Comparison of ENCODE assay signal across 8 cellular contexts in genomic region chr12:100127766-100128508, GRCh38. TPM values are rescaled to one million over a fixed set of nuclear protein-coding genes. Genes with fewer than 3 reads are reported as not detected.
DNase-seq lines count a peak whose midpoint lies in the region; ATAC-seq, FAIRE-seq and TF ChIP-seq lines count a peak whose summit lies in the region.

No MANE protein-coding gene starts in this region.

- H3K36me3 ChIP-seq in GM12878 (ENCODE audit: control insufficient read depth in 2 of 2, insufficient read depth in 2 of 2, low read length in 1 of 2) (no peaks in the 10 kb centered on the region), lung (ENCODE audit: control insufficient read depth in 2 of 2, insufficient read depth in 2 of 2, low read length in 2 of 2) (no peaks in the 10 kb centered on the region), tibial artery (no peaks in the 10 kb centered on the region)

- SMC1A ChIA-PET in GM12878 (lab: Charles Lee; ENCODE audit: uncharacterized antibody, unreplicated experiment), result interaction anchor here (1.8 to 2.0 kb wide), 2 partner anchors 8 to 10 kb away, joined by 4 read pairs; no protein-coding TSS in a partner anchor

- TF ChIP-seq POLR2A in GM12878 (IDR thresholded peaks at IDR 0.05; ENCODE audit: low read depth, low read length), result no peak

- BruUV-seq in GM12878 (replicated peaks; lab: Mats Ljungman, UMichigan), result no TSS peak

- H3K9me3 ChIP-seq in GM12878 (replicated peaks; ENCODE audit: control insufficient read depth, insufficient read depth, low read length), result peaks cover 3% of the 10 kb centered on the region; the same call in 2 of the 3 replicates
- H3K9me3 ChIP-seq in lung (ENCODE audit: control insufficient read depth in 2 of 2, insufficient read depth in 1 of 2, low read length in 1 of 2), result no peaks in the 10 kb centered on the region
- no peaks in the 10 kb centered on the region for H3K9me3 ChIP-seq in tibial artery

- TF ChIP-seq RAD21 in GM12878 (IDR thresholded peaks at IDR 0.05; ENCODE audit: insufficient read depth, low read depth, low read length), result no peak

- DNase-seq in AG20443 (ENCODE audit: low spot score) (peak; percentile 42), KG1 (lab: John Stamatoyannopoulos, UW) (peak; percentile 15), GM12878 (ENCODE audit: low read depth, low spot score) (no peak), lung (ENCODE audit: low spot score) (no peak), middle frontal gyrus (ENCODE audit: extremely low spot score, low spot score) (no peak), superior temporal gyrus (ENCODE audit: extremely low spot score) (no peak), tibial artery (no peak)

- H4K20me1 ChIP-seq in GM12878 (ENCODE audit: control insufficient read depth, insufficient read depth), result no peaks in the 10 kb centered on the region

- CTCF ChIA-PET in GM12878 (lab: Yijun Ruan, JAX), result interaction anchor here (0.8 to 3.3 kb wide), 3 partner anchors 9 to 16 kb away, joined by 3 to 24 read pairs (median 3); no protein-coding TSS in a partner anchor

- in situ Hi-C loops in GM12878 (cut with MboI), result no loop called here

- intact Hi-C loops in GM12878 (cut with micrococcal nuclease; ENCODE audit: unreplicated experiment) (no loop called here), tibial artery (cut with DNase I; ENCODE audit: low total_unique reads) (no loop called here)

- no peak overlapping the region for H3K4me3 ChIP-seq in GM12878
- no peak overlapping the region for H3K4me3 ChIP-seq in lung
- no peak overlapping the region for H3K4me3 ChIP-seq in tibial artery

- peak; percentile 38 for ATAC-seq in GM12878
- peak; percentile 49 for ATAC-seq in lung (ENCODE audit: insufficient read depth, low FRiP score)
- no peak for ATAC-seq in GM21737 (IDR thresholded peaks at IDR 0.05; ENCODE audit: unreplicated experiment)

- TF ChIP-seq CTCF in GM12878 (IDR thresholded peaks at IDR 0.05 in 2 of 3, conservative IDR thresholded peaks at IDR 0.05 in 1 of 3; ENCODE audit: control insufficient read depth in 2 of 3, extremely low read depth in 1 of 3, insufficient read depth in 1 of 3, low read depth in 3 of 3, low read length in 3 of 3), result no peak
- no peak for TF ChIP-seq CTCF in lung (IDR thresholded peaks at IDR 0.05; ENCODE audit: control extremely low read depth, extremely low read depth)
- no peak for TF ChIP-seq CTCF in tibial artery (IDR thresholded peaks at IDR 0.05)

- POLR2A ChIA-PET in GM12878 (lab: Charles Lee), result interaction anchor here (0.6 kb wide), 1 partner anchor 11 kb away, joined by 3 read pairs; no protein-coding TSS in a partner anchor

- RAD21 ChIA-PET in GM12878 (lab: Charles Lee; ENCODE audit: unreplicated experiment), result no interaction called here

- no peak for FAIRE-seq in GM12878 (lab: Jason Lieb, UNC)

- 75% methylated on average over 1 of the region's 1 CpG for WGBS in GM12878 (ENCODE audit: insufficient coverage, insufficient replicate concordance, low lambda C conversion rate, missing lambda C conversion rate)
- WGBS in lung, 2 donors, result 4 to 8% methylated on average over 1 of the region's 1 CpG

- H3K27ac ChIP-seq in GM12878 (ENCODE audit: control insufficient read depth, insufficient read depth) (no peak overlapping the region), lung (ENCODE audit: low read depth in 1 of 2, low read length in 1 of 2) (peak overlapping the region in 1 of 2 donors; percentile 46), tibial artery (peak overlapping the region in 1 of 2 donors; percentile 22)

- no peak for TF ChIP-seq EP300 in GM12878 (IDR thresholded peaks at IDR 0.05; ENCODE audit: borderline replicate concordance in 1 of 2, control insufficient read depth in 1 of 2, low read depth in 2 of 2, low read length in 2 of 2)

- H2AFZ ChIP-seq in GM12878 (ENCODE audit: control insufficient read depth, low read depth, low read length), result no peak overlapping the region

- no peaks in the 10 kb centered on the region for H3K4me1 ChIP-seq in GM12878 (ENCODE audit: control insufficient read depth, insufficient read depth, low read length)
- peaks cover 10% of the 10 kb centered on the region in 2 donors for H3K4me1 ChIP-seq in lung (ENCODE audit: control insufficient read depth in 2 of 2, insufficient read depth in 2 of 2, low read length in 2 of 2)
- H3K4me1 ChIP-seq in tibial artery, result peaks cover 0 to 63% (median 32%) of the 10 kb centered on the region in 4 donors

- no peaks in the 10 kb centered on the region for H3K27me3 ChIP-seq in GM12878 (replicated peaks in 1 of 2; ENCODE audit: control insufficient read depth in 2 of 2, insufficient read depth in 2 of 2, low read length in 1 of 2)
- no peaks in the 10 kb centered on the region for H3K27me3 ChIP-seq in lung (ENCODE audit: control insufficient read depth, insufficient read depth)
- no peaks in the 10 kb centered on the region for H3K27me3 ChIP-seq in tibial artery

- H3K79me2 ChIP-seq in GM12878 (ENCODE audit: control insufficient read depth, insufficient read depth, low read length), result peaks cover 3% of the 10 kb centered on the region

- no peak overlapping the region for H3K9ac ChIP-seq in GM12878 (ENCODE audit: control insufficient read depth, insufficient read depth, low read length)

- H3K4me2 ChIP-seq in GM12878 (ENCODE audit: control insufficient read depth, insufficient read depth), result no peak overlapping the region

TF ChIP-seq in GM12878, 131 proteins besides CTCF, POLR2A, EP300 and RAD21:
- no peak for TF ChIP-seq ZSCAN29 (IDR thresholded peaks at IDR 0.05)
- TF ChIP-seq MTA3 (IDR thresholded peaks at IDR 0.05; ENCODE audit: borderline replicate concordance, low read length), result no peak
- TF ChIP-seq TCF3 (IDR thresholded peaks at IDR 0.05; ENCODE audit: borderline replicate concordance, insufficient read depth, low read depth, low read length), result no peak
- TF ChIP-seq RELA (IDR thresholded peaks at IDR 0.05; ENCODE audit: borderline replicate concordance, partially characterized antibody), result no peak

RNA-seq across cellular contexts. Expression of gene BLTP3B, which starts 14.7 kb away (rescaled TPM):
- 45.2 and 53.4 TPM in 2 replicates for total RNA-seq in GM12878 (2013; cell fraction: nucleolus; rRNA removed)
- total RNA-seq in GM12878 (2014; rRNA removed) (22.2 and 27.5 TPM in 2 replicates), GM12878 (2014; rRNA removed; fragmentation: Illumina TruSeq; extraction: Trizol) (23.6 and 24.2 TPM in 2 replicates), GM12878 (2021) (15.6 and 18.5 TPM in 2 replicates), lung (10 to 100 TPM; 26.6 to 55.1 TPM)
- polyA plus RNA-seq in GM12878 (2011; ENCODE audit: low read depth), result 6.8 TPM
- polyA plus RNA-seq in GM12878 (2011; rRNA removed) (22.8 and 34.2 TPM in 2 replicates), GM12878 (2014; fragmentation: Illumina TruSeq; extraction: Trizol) (19.9 and 20.1 TPM in 2 replicates), GM12878 (2014; fragmentation: Nextera tagmentation; extraction: Ambion mirVana) (1 to 10 TPM; 3.6 to 6.2 TPM), GM12878 (2014; rRNA removed) (9.2 and 10.1 TPM in 2 replicates), GM12878 (2016; fragmentation: Nextera tagmentation; extraction: Ambion mirVana) (10 to 100 TPM; 12.1 to 15.4 TPM), lung (10 to 100 TPM in 1 of 2 donors, 1 to 10 TPM in 1; 5.0 to 10.4 TPM)
- polyA plus RNA-seq in GM12878 (2011; cell fraction: cytosol; rRNA removed), result 10.4 and 12.2 TPM in 2 replicates
- 7.3 and 8.7 TPM in 2 replicates for polyA plus RNA-seq in GM12878 (2011; cell fraction: nucleus; rRNA removed)
- polyA plus RNA-seq in GM12878 (2012), result 11.2 and 12.2 TPM in 2 replicates
- polyA minus RNA-seq in GM12878 (2011; rRNA and poly(A)+ RNA removed), result 34.8 and 102 TPM in 2 replicates
- 15.2 and 17.3 TPM in 2 replicates for polyA minus RNA-seq in GM12878 (2011; cell fraction: cytosol; rRNA and poly(A)+ RNA removed)
- polyA minus RNA-seq in GM12878 (2011; cell fraction: nucleus; rRNA and poly(A)+ RNA removed), result 16.2 and 21.2 TPM in 2 replicates

Comparison
In these comparisons a context has a peak if more than half of its experiments do, and no peak if none do; other contexts are left out.
1. DNase-seq: peak in AG20443 (single experiment) and KG1 (single experiment); none in GM12878 (single experiment), lung (single experiment), middle frontal gyrus (single experiment), superior temporal gyrus (single experiment) and tibial artery (0 of 2).